Comparison of ENCODE assay signal across 22 cellular contexts in genomic region chr5:58149750-58150149, GRCh38.
"Had no signal": no experiment of that assay in that cellular context is flagged by ENCODE, and none has a peak within 500 bp of the region (broad histone marks: within the 10 kb centered on the region; RNA-seq: fewer than 3 reads in every experiment).

No MANE protein-coding gene starts in this region.

- H3K27me3 ChIP-seq: brain microvascular endothelial cell, colonic mucosa, gastrocnemius medialis, heart left ventricle, ovary had no signal

- H3K27me3 Mint-ChIP-seq: activated CD8-positive, alpha-beta T cell treated with anti-CD3 and anti-CD28 coated beads for 36 hours; central memory CD8-positive, alpha-beta T cell; stimulated activated memory B cell treated with anti-CD40 and anti-IgM and Interleukin-4, amounts not matched to agents 10 μg/mL and 1 μg/mL and 100 μg/mL, for 72 hours had no signal

- H3K36me3 ChIP-seq: brain microvascular endothelial cell, colonic mucosa, gastrocnemius medialis, heart left ventricle, ovary, thoracic aorta had no signal

- H3K36me3 Mint-ChIP-seq: natural killer cell; stimulated activated memory B cell treated with anti-CD40 and anti-IgM and Interleukin-4, amounts not matched to agents 10 μg/mL and 1 μg/mL and 100 μg/mL, for 72 hours; T-cell had no signal

- H3K27ac ChIP-seq: brain microvascular endothelial cell, colonic mucosa, gastrocnemius medialis, heart left ventricle, ovary, thoracic aorta had no signal

- H3K4me3 Mint-ChIP-seq: activated CD8-positive, alpha-beta T cell treated with anti-CD3 and anti-CD28 coated beads for 36 hours; activated T-cell treated with anti-CD3 and anti-CD28 coated beads, Interleukin-2, amount 50 U/mL, for 24 hours; central memory CD8-positive, alpha-beta T cell; endodermal cell; natural killer cell; stimulated activated memory B cell treated with anti-CD40 and anti-IgM and Interleukin-4, amounts not matched to agents 10 μg/mL and 1 μg/mL and 100 μg/mL, for 72 hours; T-cell had no signal

- H3K4me3 ChIP-seq: colonic mucosa, gastrocnemius medialis, heart left ventricle, ovary, thoracic aorta had no signal

- H3K9me3 ChIP-seq: colonic mucosa, gastrocnemius medialis, ovary, thoracic aorta had no signal

- H3K9me3 Mint-ChIP-seq: activated T-helper 2 cell treated with anti-CD3 and anti-CD28 coated beads, Interferon-gamma antibody, Interleukin-2, Interleukin-4, amounts not matched to agents 10 μg/mL and 5 μg/mL and 100 μg/mL, durations not matched to agents 14 hours and 24 hours and 36 hours; endodermal cell; natural killer cell; stimulated activated memory B cell treated with anti-CD40 and anti-IgM and Interleukin-4, amounts not matched to agents 10 μg/mL and 1 μg/mL and 100 μg/mL, for 72 hours had no signal

- H3K27ac Mint-ChIP-seq: activated CD8-positive, alpha-beta T cell treated with anti-CD3 and anti-CD28 coated beads for 36 hours; activated T-cell treated with anti-CD3 and anti-CD28 coated beads, Interleukin-2, amount 50 U/mL, for 24 hours; activated T-helper 2 cell treated with anti-CD3 and anti-CD28 coated beads, Interferon-gamma antibody, Interleukin-2, Interleukin-4, amounts not matched to agents 10 μg/mL and 5 μg/mL and 100 μg/mL, durations not matched to agents 14 hours and 24 hours and 36 hours; endodermal cell; natural killer cell; stimulated activated memory B cell treated with anti-CD40 and anti-IgM and Interleukin-4, amounts not matched to agents 10 μg/mL and 1 μg/mL and 100 μg/mL, for 72 hours; T-cell had no signal

- H3K4me1 ChIP-seq: colonic mucosa, gastrocnemius medialis, heart left ventricle had no signal

- DNase-seq: activated CD4-positive, alpha-beta T cell treated with anti-CD3 and anti-CD28 coated beads for 48 hours; activated CD4-positive, CD25-positive, alpha-beta regulatory T cell; activated CD8-positive, alpha-beta T cell treated with anti-CD3 and anti-CD28 coated beads for 36 hours; activated naive CD4-positive, alpha-beta T cell treated with Interleukin-2 at 50 U/mL for 16 hours; activated T-cell treated with anti-CD3 and anti-CD28 coated beads, Interleukin-2, amount 50 U/mL, for 24 hours; anterior cingulate cortex; brain microvascular endothelial cell; colonic mucosa; endodermal cell; gastrocnemius medialis; heart left ventricle; left ventricle myocardium superior; mesendoderm; natural killer cell; ovary; stimulated activated CD4-positive, alpha-beta T cell treated with anti-CD3 and anti-CD28 coated beads, Interleukin-4, amount 100 ng/mL, for 24 hours; T-cell had no signal

- H3K4me1 Mint-ChIP-seq: central memory CD8-positive, alpha-beta T cell; endodermal cell; natural killer cell; stimulated activated memory B cell treated with anti-CD40 and anti-IgM and Interleukin-4, amounts not matched to agents 10 μg/mL and 1 μg/mL and 100 μg/mL, for 72 hours; T-cell had no signal

- ATAC-seq: activated CD8-positive, alpha-beta T cell treated with anti-CD3 and anti-CD28 coated beads for 36 hours; gastrocnemius medialis; heart left ventricle; left ventricle myocardium superior; natural killer cell; sciatic nerve; stimulated activated memory B cell treated with anti-CD40 and anti-IgM and Interleukin-4, amounts not matched to agents 10 μg/mL and 1 μg/mL and 100 μg/mL, for 72 hours; T-cell had no signal
